9 cellular contexts compared by ENCODE assay signal in the genomic region with DNA sequence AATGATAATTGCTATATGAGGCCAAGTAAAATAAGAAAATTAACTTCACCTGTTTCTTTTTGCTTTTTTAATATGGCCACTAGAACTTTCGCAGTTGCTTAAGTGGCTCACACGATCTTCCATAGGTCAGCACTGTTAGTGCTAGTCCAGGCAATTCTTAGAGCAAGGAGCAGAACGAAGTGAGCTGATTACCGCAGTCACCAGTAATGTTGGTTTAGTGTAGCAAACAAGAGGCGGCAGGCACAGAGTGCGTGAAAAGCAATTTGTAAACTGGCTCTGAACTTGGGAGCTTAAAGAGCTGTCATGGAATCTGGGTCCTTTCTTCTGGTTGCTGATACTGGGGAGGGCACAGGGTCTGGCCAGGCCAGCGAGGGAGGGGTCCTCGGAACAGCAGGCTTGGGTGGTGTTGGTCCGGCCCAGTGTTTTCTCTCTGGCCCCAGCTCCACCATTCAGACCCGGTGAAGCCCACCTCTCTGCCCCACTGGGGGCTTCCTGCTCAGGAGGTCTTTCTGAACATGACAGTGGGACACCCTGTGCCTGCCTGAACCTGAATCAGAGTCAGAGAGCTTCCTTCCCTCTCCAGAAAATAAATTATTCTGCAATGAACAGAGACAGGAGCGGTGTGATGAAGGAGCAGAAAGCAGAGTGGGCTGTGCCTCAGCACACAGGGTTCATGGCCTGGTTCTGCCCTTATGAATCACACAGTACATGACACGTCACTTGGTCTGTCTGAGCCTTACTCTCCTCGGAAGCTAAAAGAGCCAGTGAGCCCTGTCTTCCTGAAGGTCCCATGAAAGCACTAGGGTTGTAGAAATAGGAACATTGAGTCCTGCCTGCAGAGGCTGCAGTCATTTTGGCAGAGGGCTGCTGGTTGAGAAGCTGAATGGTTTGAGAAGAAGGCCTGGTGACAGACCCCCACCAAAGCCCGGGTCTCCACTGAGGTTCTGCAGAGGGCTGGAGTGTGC. TPM values are rescaled to one million over a fixed set of nuclear protein-coding genes. Genes with fewer than 3 reads are reported as not detected.
DNase-seq lines count a peak whose midpoint lies in the region; ATAC-seq lines count a peak whose summit lies in the region.
"Had no signal": no experiment of that assay in that cellular context is flagged by ENCODE, and none has a peak within 500 bp of the region (broad histone marks: within the 10 kb centered on the region; RNA-seq: fewer than 3 reads in every experiment).

No MANE protein-coding gene starts in this region.

- DNase-seq in Daoy (ENCODE audit: low read depth) (peak; percentile 43), amniotic epithelial cell (ENCODE audit: low read depth) (peak; percentile 90), hepatic stellate cell (ENCODE audit: low spot score) (peak; percentile 76), NCI-H128 (lab: John Stamatoyannopoulos, UW; ENCODE audit: unreplicated experiment) (no peak), NCI-H748 (lab: John Stamatoyannopoulos, UW; ENCODE audit: unreplicated experiment) (no peak), activated gamma-delta T cell treated with Interleukin-2 at 50 U/mL for 16 hours (no peak)
- DNase-seq: NCI-H2029 had no signal

- H3K4me1 ChIP-seq in skeletal muscle satellite cell (ENCODE audit: control insufficient read depth, insufficient read depth, low read length) = peaks cover 29% of the 10 kb centered on the region

- no peaks in the 10 kb centered on the region for H3K9me3 ChIP-seq in skeletal muscle satellite cell (replicated peaks; ENCODE audit: low read length)

- ATAC-seq in GM18520 (IDR thresholded peaks at IDR 0.05; ENCODE audit: unreplicated experiment) = no peak

- peak overlapping the region; percentile 26 for H3K9ac ChIP-seq in skeletal muscle satellite cell (ENCODE audit: low read depth, low read length)

- H3K27me3 ChIP-seq in skeletal muscle satellite cell (ENCODE audit: control insufficient read depth, insufficient read depth, low read length) = no peaks in the 10 kb centered on the region

- no peak overlapping the region for H3K4me3 ChIP-seq in skeletal muscle satellite cell (ENCODE audit: low read length)

- peaks cover 91% of the 10 kb centered on the region for H3K36me3 ChIP-seq in skeletal muscle satellite cell (ENCODE audit: insufficient read depth, low read length)

- H3K4me2 ChIP-seq in skeletal muscle satellite cell (ENCODE audit: low read length) = peak overlapping the region; percentile 38

RNA-seq across cellular contexts. Expression of a gene that starts 11.9 kb away (rescaled TPM):
- 21.5 and 25.7 TPM in 2 replicates for total RNA-seq in Daoy (2014; rRNA removed; shearing (Covaris generic))
- 6.3 and 7.4 TPM in 2 replicates for total RNA-seq in skeletal muscle satellite cell (2012; rRNA removed)

Comparison
In these comparisons a context has a peak if more than half of its experiments do, and no peak if none do; other contexts are left out.
1. DNase-seq: peak in Daoy (single experiment), amniotic epithelial cell (single experiment) and hepatic stellate cell (single experiment); none in NCI-H128 (single experiment), NCI-H748 (single experiment) and activated gamma-delta T cell treated with Interleukin-2 at 50 U/mL for 16 hours (single experiment).